In genomic region chr9:21919377-21920362, GRCh38 we compare ENCODE assay signal across 7 cellular contexts.
A peak's percentile ranks its signal among the peaks of the same experiment; 100 is the strongest.
DNase-seq lines count a peak whose midpoint lies in the region; ATAC-seq, FAIRE-seq and TF ChIP-seq lines count a peak whose summit lies in the region.

No MANE protein-coding gene starts in this region.

- H3K9me3 Mint-ChIP-seq in GM23338 (peaks cover 3% of the 10 kb centered on the region; the same call in 2 of the 3 replicates), WTC11 (no peaks in the 10 kb centered on the region)

- peaks cover 5% of the 10 kb centered on the region; the same call in 1 of the 2 replicates for H3K9me2 ChIP-seq in GM23338 (ENCODE audit: insufficient read depth)

- no peak overlapping the region for H3K4me3 ChIP-seq in GM23338

- CTCF ChIA-PET in WTC11 (lab: Charles Lee) = no interaction called here

- H3K79me2 ChIP-seq in GM23338 (replicated peaks; ENCODE audit: insufficient read depth) = no peaks in the 10 kb centered on the region

- H3K36me3 ChIP-seq in GM23338 (ENCODE audit: insufficient read depth) = no peaks in the 10 kb centered on the region

- H3K4me3 Mint-ChIP-seq in GM23338 (no peak overlapping the region), WTC11 (no peak overlapping the region)

- no peaks in the 10 kb centered on the region for H3K27me3 ChIP-seq in GM23338 (ENCODE audit: insufficient read depth)

- POLR2A ChIA-PET in WTC11 (lab: Charles Lee) = no interaction called here

- H3K4me1 ChIP-seq in GM23338 (ENCODE audit: insufficient read depth) = peaks cover 16% of the 10 kb centered on the region; the same call in 1 of the 2 replicates

- no peak overlapping the region for H2AFZ ChIP-seq in GM23338

- ATAC-seq in GM18517 (IDR thresholded peaks at IDR 0.05; ENCODE audit: unreplicated experiment) (peak; percentile 93), GM23338 (no peak), WTC11 (no peak)

- H3K36me3 Mint-ChIP-seq in GM23338 (ENCODE audit: low read depth) (peaks cover 3% of the 10 kb centered on the region; the same call in 1 of the 3 replicates), WTC11 (peaks cover 2% of the 10 kb centered on the region; the same call in 1 of the 2 replicates)

- H3K27ac Mint-ChIP-seq in GM23338 = 0 out of 2 replicates have a peak overlapping the region, but pooled peaks have one; percentile 0
- H3K27ac Mint-ChIP-seq in WTC11 = no peak overlapping the region

- H3K4me1 Mint-ChIP-seq in GM23338 (peaks cover 15% of the 10 kb centered on the region), WTC11 (peaks cover 17% of the 10 kb centered on the region)

- no peak overlapping the region for H3K27ac ChIP-seq in GM23338 (ENCODE audit: low read depth)

- no peak for DNase-seq in GM23338 (ENCODE audit: low spot score)
- peak; percentile 31 for DNase-seq in MV-4-11 (lab: John Stamatoyannopoulos, UW)
- peak; percentile 67 for DNase-seq in central memory CD4-positive, alpha-beta T cell
- DNase-seq in urothelium cell line (ENCODE audit: low spot score) = peak; percentile 7
- no peak for DNase-seq in WTC11 (ENCODE audit: low spot score)
- DNase-seq in medulla oblongata (ENCODE audit: extremely low spot score) = no peak

- no peak overlapping the region for H3K4me2 ChIP-seq in GM23338

- TF ChIP-seq CTCF in GM23338 (conservative IDR thresholded peaks at IDR 0.05; ENCODE audit: low read depth in 2 of 2) = no peak
- TF ChIP-seq CTCF in WTC11 (IDR thresholded peaks at IDR 0.05) = no peak

- FAIRE-seq in urothelium cell line (lab: Jason Lieb, UNC) = no peak

- H4K20me1 ChIP-seq in GM23338 (replicated peaks; ENCODE audit: insufficient read depth) = no peaks in the 10 kb centered on the region

- peaks cover 2% of the 10 kb centered on the region for H3K27me3 Mint-ChIP-seq in GM23338 (ENCODE audit: insufficient read depth, low read depth, poor library complexity)
- H3K27me3 Mint-ChIP-seq in WTC11 (ENCODE audit: low read depth) = no peaks in the 10 kb centered on the region

- no peaks in the 10 kb centered on the region for H3F3A ChIP-seq in GM23338 (replicated peaks; ENCODE audit: low read depth)

TF ChIP-seq in GM23338, 12 proteins besides CTCF, POLR2A, EP300 and RAD21 (continues in another document):
- TF ChIP-seq POLR2AphosphoS5 (IDR thresholded peaks at IDR 0.05; ENCODE audit: low read depth) = no peak
- no peak for TF ChIP-seq JUNB (IDR thresholded peaks at IDR 0.05; ENCODE audit: unreplicated experiment)
- TF ChIP-seq CREB1 (CRISPR knock-in tag; IDR thresholded peaks at IDR 0.05; ENCODE audit: low read depth) = no peak

TF ChIP-seq in WTC11, 78 proteins besides CTCF, POLR2A, EP300 and RAD21:
- TF ChIP-seq ERG (CRISPR knock-in tag; IDR thresholded peaks at IDR 0.05) (no peak), ATF6 (CRISPR knock-in tag; IDR thresholded peaks at IDR 0.05) (no peak), CREM (CRISPR knock-in tag; IDR thresholded peaks at IDR 0.05) (no peak), RORB (CRISPR knock-in tag; IDR thresholded peaks at IDR 0.05) (no peak), MAX (CRISPR knock-in tag; IDR thresholded peaks at IDR 0.05) (no peak), TEAD1 (CRISPR knock-in tag; IDR thresholded peaks at IDR 0.05) (no peak), CBFB (CRISPR knock-in tag; IDR thresholded peaks at IDR 0.05; ENCODE audit: low read depth) (no peak), E2F5 (CRISPR knock-in tag; IDR thresholded peaks at IDR 0.05) (no peak), USF1 (CRISPR knock-in tag; IDR thresholded peaks at IDR 0.05) (no peak), TCF7 (CRISPR knock-in tag; IDR thresholded peaks at IDR 0.05; ENCODE audit: low read depth) (no peak), SP1 (CRISPR knock-in tag; conservative IDR thresholded peaks at IDR 0.05) (no peak), ZNF121 (CRISPR knock-in tag; IDR thresholded peaks at IDR 0.05) (no peak), ZNF532 (CRISPR knock-in tag; IDR thresholded peaks at IDR 0.05; ENCODE audit: borderline replicate concordance) (no peak), NR2C2 (CRISPR knock-in tag; IDR thresholded peaks at IDR 0.05) (no peak)

Comparison
In these comparisons a context has a peak if more than half of its experiments do, and no peak if none do; other contexts are left out.
1. DNase-seq: peak in MV-4-11 (single experiment), central memory CD4-positive, alpha-beta T cell (single experiment) and urothelium cell line (single experiment); none in GM23338 (single experiment), WTC11 (single experiment) and medulla oblongata (single experiment).